In the genomic region with DNA sequence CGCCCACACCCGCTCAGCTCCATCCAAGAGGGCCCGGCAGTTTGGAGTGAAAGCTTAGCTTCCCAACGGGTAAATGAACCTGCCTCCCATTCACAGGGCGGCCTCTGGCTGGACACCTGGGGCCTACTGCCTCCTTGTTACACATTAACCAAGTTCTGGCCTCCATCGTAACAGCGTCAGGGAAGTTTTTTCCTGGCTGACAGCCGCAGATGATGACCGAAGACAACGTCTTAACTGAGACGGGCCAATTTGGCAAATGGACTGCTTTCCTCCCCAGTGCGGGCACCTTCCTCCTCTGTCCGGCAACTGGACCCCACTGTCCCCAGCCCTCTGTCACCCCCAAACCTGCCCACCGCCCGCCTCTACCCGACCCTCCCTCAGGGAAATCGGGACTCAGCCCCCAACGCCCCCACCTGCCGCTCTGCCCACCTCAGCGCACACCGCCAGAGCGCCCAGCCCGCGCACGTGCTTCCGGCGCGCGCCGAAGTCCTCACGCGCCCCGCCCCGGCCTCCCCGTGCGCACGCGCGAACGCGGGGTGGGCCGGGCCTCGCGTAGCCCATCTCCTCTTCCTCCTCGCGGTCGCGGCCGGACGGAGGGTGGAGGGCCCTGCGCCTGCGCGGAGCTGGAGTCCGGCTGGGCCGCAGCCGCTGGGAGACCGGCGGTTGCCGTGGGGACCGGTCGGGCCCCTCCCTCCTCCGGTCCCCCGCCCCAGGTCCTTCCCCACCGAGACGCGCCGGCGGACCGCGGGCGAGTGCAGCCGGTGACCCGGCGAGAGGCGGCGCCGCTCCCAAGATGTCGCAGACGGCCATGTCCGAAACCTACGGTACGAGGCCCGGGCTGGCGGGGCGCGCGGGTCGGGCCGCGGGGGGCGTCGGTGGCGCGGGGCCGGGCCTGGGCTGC, we compare ENCODE assay signal across 8 cellular contexts. TPM values are rescaled to one million over a fixed set of nuclear protein-coding genes. Genes with fewer than 3 reads are reported as not detected.
DNase-seq lines count a peak whose midpoint lies in the region; ATAC-seq and TF ChIP-seq lines count a peak whose summit lies in the region.

A gene with protein sequence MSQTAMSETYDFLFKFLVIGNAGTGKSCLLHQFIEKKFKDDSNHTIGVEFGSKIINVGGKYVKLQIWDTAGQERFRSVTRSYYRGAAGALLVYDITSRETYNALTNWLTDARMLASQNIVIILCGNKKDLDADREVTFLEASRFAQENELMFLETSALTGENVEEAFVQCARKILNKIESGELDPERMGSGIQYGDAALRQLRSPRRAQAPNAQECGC (plus strand): TSS at position 565 of the 901 bp plus-strand sequence. CDS start 229 bp downstream, at position 794.

- H3K9me3 ChIP-seq in DND-41 (ENCODE audit: insufficient read depth, low read length, severe bottlenecking), result no peaks in the 10 kb centered on the region
- no peaks in the 10 kb centered on the region for H3K9me3 ChIP-seq in KOPT-K1 (ENCODE audit: insufficient read depth, low read length, poor library complexity, severe bottlenecking)
- H3K9me3 ChIP-seq in SK-N-SH, result no peaks in the 10 kb centered on the region
- no peaks in the 10 kb centered on the region for H3K9me3 ChIP-seq in suprapubic skin

- ATAC-seq in DND-41 (ENCODE audit: insufficient read depth, low read depth), result peak; percentile 86
- ATAC-seq in GM21737 (IDR thresholded peaks at IDR 0.05; ENCODE audit: unreplicated experiment), result peak; percentile 82
- ATAC-seq in omental fat pad (ENCODE audit: low FRiP score), result peak; percentile 94

- no peak for TF ChIP-seq EP300 in SK-N-SH (IDR thresholded peaks at IDR 0.05; ENCODE audit: borderline replicate concordance in 1 of 2, low read depth in 1 of 2, low read length in 1 of 2)
- TF ChIP-seq EP300 in suprapubic skin (IDR thresholded peaks at IDR 0.05), result no peak

- TF ChIP-seq CTCF in DND-41 (IDR thresholded peaks at IDR 0.05; ENCODE audit: borderline replicate concordance, extremely low read depth, low read length, poor library complexity, severe bottlenecking) (no peak), SK-N-SH (IDR thresholded peaks at IDR 0.05) (no peak), omental fat pad (IDR thresholded peaks at IDR 0.05) (no peak), suprapubic skin (IDR thresholded peaks at IDR 0.05) (no peak)

- H3K27me3 ChIP-seq in DND-41 (ENCODE audit: insufficient read depth, low read length, poor library complexity) (no peaks in the 10 kb centered on the region), SK-N-SH (ENCODE audit: insufficient read depth) (no peaks in the 10 kb centered on the region), suprapubic skin (no peaks in the 10 kb centered on the region)

- H3K9ac ChIP-seq in DND-41 (ENCODE audit: low read depth, low read length) (peak within 1 kb of the TSS; percentile 66), SK-N-SH (peak within 1 kb of the TSS; percentile 66)

- H3K4me2 ChIP-seq in DND-41 (ENCODE audit: insufficient read depth, low read length) (peak within 1 kb of the TSS; percentile 68), SK-N-SH (peak within 1 kb of the TSS; percentile 81)

- H3K9me2 ChIP-seq in SK-N-SH, result no peaks in the 10 kb centered on the region

- H3K4me1 Mint-ChIP-seq in activated naive CD4-positive, alpha-beta T cell treated with anti-CD3 and anti-CD28 coated beads, Interleukin-2, amount 50 U/mL, for 24 hours, result peaks cover 44% of the 10 kb centered on the region

- H3K4me3 ChIP-seq in DND-41 (ENCODE audit: low read depth in 1 of 2, low read length in 2 of 2) (peak within 1 kb of the TSS; percentile 61 to 65; a peak in 3 of 4 replicates), SK-N-SH (ENCODE audit: low read depth in 2 of 2, low read length in 1 of 2) (peak within 1 kb of the TSS; percentile 77 to 80), suprapubic skin (peak within 1 kb of the TSS; percentile 87)

- peak; percentile 73 for DNase-seq in DND-41
- DNase-seq in SK-N-SH, result peak; percentile 99
- peak; percentile 85 for DNase-seq in globus pallidus (ENCODE audit: low spot score)
- DNase-seq in omental fat pad (ENCODE audit: low spot score), result peak; percentile 35
- peak; percentile 87 to 89 for DNase-seq in suprapubic skin (ENCODE audit: low spot score in 2 of 2)

- no peak for TF ChIP-seq RAD21 in SK-N-SH (IDR thresholded peaks at IDR 0.05; ENCODE audit: low read length)

- 19% methylated on average over 64 of the region's 95 CpGs for WGBS in SK-N-SH (ENCODE audit: low lambda C conversion rate)
- WGBS in suprapubic skin, result 75% methylated on average over 9 of the region's 95 CpGs

- peaks cover 6% of the 10 kb centered on the region for H3F3A ChIP-seq in SK-N-SH (replicated peaks; ENCODE audit: insufficient read depth)

- H3K27ac ChIP-seq in DND-41 (ENCODE audit: low read length) (peak within 1 kb of the TSS; percentile 69), KOPT-K1 (ENCODE audit: low read depth, low read length, poor library complexity, severe bottlenecking) (peak within 1 kb of the TSS; percentile 65), SK-N-SH (ENCODE audit: low read depth in 2 of 2, low read length in 1 of 2) (peak within 1 kb of the TSS; percentile 36 to 64; a peak in 3 of 4 replicates), suprapubic skin (peak within 1 kb of the TSS; percentile 88)

- peaks cover 6% of the 10 kb centered on the region for H3K9me3 Mint-ChIP-seq in activated naive CD4-positive, alpha-beta T cell treated with anti-CD3 and anti-CD28 coated beads, Interleukin-2, amount 50 U/mL, for 24 hours

- peak in 1 of 2 donors; percentile 66 for TF ChIP-seq POLR2A in suprapubic skin (IDR thresholded peaks at IDR 0.05)

- CTCF ChIA-PET in SK-N-SH (lab: Yijun Ruan, JAX), result interaction anchor here (0.6 to 2.8 kb wide), 9 partner anchors 9 to 607 kb away, joined by 3 to 15 read pairs (median 7); no protein-coding TSS in a partner anchor

- H3K36me3 Mint-ChIP-seq in activated naive CD4-positive, alpha-beta T cell treated with anti-CD3 and anti-CD28 coated beads, Interleukin-2, amount 50 U/mL, for 24 hours, result peaks cover 1% of the 10 kb centered on the region

- H4K20me1 ChIP-seq in DND-41 (ENCODE audit: insufficient read depth, low read length), result peaks cover 17% of the 10 kb centered on the region; the same call in 1 of the 2 replicates
- H4K20me1 ChIP-seq in SK-N-SH (ENCODE audit: insufficient read depth), result peaks cover 22% of the 10 kb centered on the region

- H3K4me3 Mint-ChIP-seq in activated naive CD4-positive, alpha-beta T cell treated with anti-CD3 and anti-CD28 coated beads, Interleukin-2, amount 50 U/mL, for 24 hours, result peak within 1 kb of the TSS; percentile 92

- H3K36me3 ChIP-seq in DND-41 (ENCODE audit: insufficient read depth, low read length), result no peaks in the 10 kb centered on the region
- no peaks in the 10 kb centered on the region for H3K36me3 ChIP-seq in KOPT-K1 (ENCODE audit: insufficient read depth, low read length)
- H3K36me3 ChIP-seq in SK-N-SH (replicated peaks in 1 of 2; ENCODE audit: control insufficient read depth in 1 of 2, insufficient read depth in 2 of 2, low read length in 1 of 2), result no peaks in the 10 kb centered on the region
- no peaks in the 10 kb centered on the region for H3K36me3 ChIP-seq in suprapubic skin

- H2AFZ ChIP-seq in DND-41 (ENCODE audit: low read depth, low read length) (peak within 1 kb of the TSS; percentile 78), SK-N-SH (ENCODE audit: low read depth) (peak within 1 kb of the TSS; percentile 81)

- POLR2A ChIA-PET in SK-N-SH (lab: Yijun Ruan, JAX), result interaction anchor here (1.1 to 1.5 kb wide), 2 partner anchors 10 to 237 kb away, joined by 3 read pairs; a partner anchor contains a TSS

- peak within 1 kb of the TSS; percentile 91 for H3K27ac Mint-ChIP-seq in activated naive CD4-positive, alpha-beta T cell treated with anti-CD3 and anti-CD28 coated beads, Interleukin-2, amount 50 U/mL, for 24 hours

- H3K27me3 Mint-ChIP-seq in activated naive CD4-positive, alpha-beta T cell treated with anti-CD3 and anti-CD28 coated beads, Interleukin-2, amount 50 U/mL, for 24 hours, result no peaks in the 10 kb centered on the region

- H3K79me2 ChIP-seq in DND-41 (ENCODE audit: insufficient read depth, low read length), result peaks cover 43% of the 10 kb centered on the region
- peaks cover 43% of the 10 kb centered on the region for H3K79me2 ChIP-seq in SK-N-SH (ENCODE audit: insufficient read depth)

- H3K4me1 ChIP-seq in DND-41 (ENCODE audit: insufficient read depth, low read length) (peaks cover 24% of the 10 kb centered on the region), SK-N-SH (ENCODE audit: control insufficient read depth in 1 of 2, insufficient read depth in 2 of 2, low read depth in 1 of 2, low read length in 1 of 2) (peaks cover 0 to 15% of the 10 kb centered on the region in 2 experiments; a peak in 3 of 4 replicates), suprapubic skin (peaks cover 48% of the 10 kb centered on the region)

TF ChIP-seq in SK-N-SH, 30 proteins besides CTCF, POLR2A, EP300 and RAD21 (continues in another document):
- TF ChIP-seq GABPA (IDR thresholded peaks at IDR 0.05; ENCODE audit: low read depth), result 0 out of 2 replicates have a peak, but pooled peaks have one; percentile 39
- no peak for TF ChIP-seq TCF12 (IDR thresholded peaks at IDR 0.05)
- peak; percentile 50; the same call in 1 of the 2 replicates for TF ChIP-seq YY1 (IDR thresholded peaks at IDR 0.05; ENCODE audit: low read depth)
- TF ChIP-seq MEF2A (IDR thresholded peaks at IDR 0.05; ENCODE audit: borderline replicate concordance, low read depth), result no peak
- peak; percentile 49; the same call in 1 of the 2 replicates for TF ChIP-seq TAF1 (IDR thresholded peaks at IDR 0.05; ENCODE audit: borderline replicate concordance, low read depth, low read length)
- TF ChIP-seq CHD2 (IDR thresholded peaks at IDR 0.05; ENCODE audit: low read length, partially characterized antibody), result peak; percentile 24
- peak; percentile 48; the same call in 1 of the 2 replicates for TF ChIP-seq POLR2AphosphoS5 (IDR thresholded peaks at IDR 0.05; ENCODE audit: low read depth, low read length)
- peak; percentile 92 for TF ChIP-seq NRF1 (IDR thresholded peaks at IDR 0.05; ENCODE audit: low read depth, low read length)
- no peak for TF ChIP-seq SMC3 (IDR thresholded peaks at IDR 0.05; ENCODE audit: low read depth, low read length)
- TF ChIP-seq MXI1 (IDR thresholded peaks at IDR 0.05; ENCODE audit: low read depth, low read length), result peak; percentile 83
- TF ChIP-seq, protein P1, sequence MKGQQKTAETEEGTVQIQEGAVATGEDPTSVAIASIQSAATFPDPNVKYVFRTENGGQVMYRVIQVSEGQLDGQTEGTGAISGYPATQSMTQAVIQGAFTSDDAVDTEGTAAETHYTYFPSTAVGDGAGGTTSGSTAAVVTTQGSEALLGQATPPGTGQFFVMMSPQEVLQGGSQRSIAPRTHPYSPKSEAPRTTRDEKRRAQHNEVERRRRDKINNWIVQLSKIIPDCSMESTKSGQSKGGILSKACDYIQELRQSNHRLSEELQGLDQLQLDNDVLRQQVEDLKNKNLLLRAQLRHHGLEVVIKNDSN (IDR thresholded peaks at IDR 0.05; ENCODE audit: borderline replicate concordance, low read depth), result peak; percentile 40; the same call in 1 of the 2 replicates
- TF ChIP-seq ELF1 (IDR thresholded peaks at IDR 0.05), result 0 out of 2 replicates have a peak, but pooled peaks have one; percentile 15

RNA-seq across cellular contexts. Expression of the gene that starts here (rescaled TPM):
- 25.5 and 28.1 TPM in 2 replicates for polyA plus RNA-seq in SK-N-SH (2012; rRNA removed)
- 40.5 and 50.1 TPM in 2 replicates for polyA plus RNA-seq in SK-N-SH (2012; cell fraction: cytosol; rRNA removed)
- polyA plus RNA-seq in SK-N-SH (2012; cell fraction: nucleus; rRNA removed), result 12.4 and 13.2 TPM in 2 replicates
- total RNA-seq in omental fat pad (10 to 100 TPM; 20.5 to 30.9 (median 30.0) TPM), suprapubic skin (10 to 100 TPM; 37.1 to 78.4 (median 49.3) TPM)

Comparison
In these comparisons a context has a peak if more than half of its experiments do, and no peak if none do; other contexts are left out.
1. Peak in every context shown above with its lines: DNase-seq, ATAC-seq, H3K4me3 ChIP-seq and H3K27ac ChIP-seq.
2. DNase-seq: peak in every context shown above with its lines; median percentile 99 in SK-N-SH; 88 in suprapubic skin; 85 in globus pallidus; 73 in DND-41; 35 in omental fat pad.